In the genomic region with DNA sequence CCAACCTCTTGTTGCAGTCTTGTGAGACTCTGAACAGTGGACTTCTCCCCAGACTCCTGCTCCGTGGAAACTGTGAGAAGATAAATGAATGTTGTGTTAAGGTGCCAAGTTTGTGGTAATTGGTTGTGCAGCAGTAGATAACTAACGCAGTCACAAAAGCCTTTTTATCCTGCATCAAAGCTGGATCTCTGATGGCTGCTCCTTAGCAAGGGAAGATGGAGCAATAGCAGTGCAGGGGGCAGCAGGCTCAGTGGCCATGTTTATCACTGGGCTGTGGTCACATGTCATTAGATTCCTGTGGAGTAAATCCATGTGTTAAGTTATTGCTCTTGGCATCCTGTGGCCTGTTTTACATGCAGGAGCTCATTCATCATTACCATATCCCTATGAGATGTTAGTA, we compare ENCODE assay signal across 18 cellular contexts. TPM values are rescaled to one million over a fixed set of nuclear protein-coding genes. Genes with fewer than 3 reads are reported as not detected.
DNase-seq lines count a peak whose midpoint lies in the region; ATAC-seq and TF ChIP-seq lines count a peak whose summit lies in the region.
"Had no signal": no experiment of that assay in that cellular context is flagged by ENCODE, and none has a peak within 500 bp of the region (broad histone marks: within the 10 kb centered on the region; RNA-seq: fewer than 3 reads in every experiment).

No MANE protein-coding gene starts in this region.

- no peak overlapping the region for H2BK15ac ChIP-seq in IMR-90 (ENCODE audit: low read depth, low read length)

- peaks cover 6% of the 10 kb centered on the region for H3K9me1 ChIP-seq in IMR-90 (ENCODE audit: insufficient read depth, low read length)

- in situ Hi-C loops in IMR-90 (cut with MboI; ENCODE audit: low sequenced_read_pairs): no loop called here

- H3K27ac Mint-ChIP-seq in CD4-positive, CD25-positive, alpha-beta regulatory T cell: peak overlapping the region in 2 of 3 donors; percentile 65 to 72
- H3K27ac Mint-ChIP-seq in central memory CD8-positive, alpha-beta T cell (ENCODE audit: low read depth): peak overlapping the region; percentile 67
- H3K27ac Mint-ChIP-seq in HFFc6: no peak overlapping the region

- H3K79me1 ChIP-seq in IMR-90 (ENCODE audit: low read depth in 1 of 2, low read length in 2 of 2): peaks cover 15 to 44% of the 10 kb centered on the region in 2 experiments

- H3K27me3 ChIP-seq in CD4-positive, CD25-positive, alpha-beta regulatory T cell (ENCODE audit: control insufficient read depth, insufficient read depth, low read length): no peaks in the 10 kb centered on the region
- H3K27me3 ChIP-seq in IMR-90 (ENCODE audit: control insufficient read depth, insufficient read depth, low read length): no peaks in the 10 kb centered on the region
- no peaks in the 10 kb centered on the region for H3K27me3 ChIP-seq in lower lobe of right lung (ENCODE audit: low read depth)
- H3K27me3 ChIP-seq in suprapubic skin: no peaks in the 10 kb centered on the region
- H3K27me3 ChIP-seq: colonic mucosa, testis had no signal

- H2BK20ac ChIP-seq in IMR-90 (ENCODE audit: low read depth, low read length): no peak overlapping the region

- POLR2A ChIA-PET in IMR-90 (lab: Charles Lee; ENCODE audit: unreplicated experiment): no interaction called here

- no peaks in the 10 kb centered on the region for H4K20me1 ChIP-seq in IMR-90 (ENCODE audit: insufficient read depth, low read length)

- H3K9ac ChIP-seq in IMR-90 (ENCODE audit: low read depth, low read length): no peak overlapping the region

- no peak overlapping the region for H4K8ac ChIP-seq in IMR-90 (ENCODE audit: low read depth in 2 of 2, low read length in 2 of 2)

- TF ChIP-seq CTCF in IMR-90 (conservative IDR thresholded peaks at IDR 0.05; ENCODE audit: low read depth, low read length): no peak
- no peak for TF ChIP-seq CTCF in lower lobe of right lung (IDR thresholded peaks at IDR 0.05)
- no peak for TF ChIP-seq CTCF in suprapubic skin (IDR thresholded peaks at IDR 0.05)
- no peak for TF ChIP-seq CTCF in HFFc6 (IDR thresholded peaks at IDR 0.05)

- dilution Hi-C loops in IMR-90 (cut with HindIII; ENCODE audit: low sequenced_read_pairs, unreplicated experiment): no loop called here

- H3K9me3 Mint-ChIP-seq in CD4-positive, CD25-positive, alpha-beta regulatory T cell: no peaks in the 10 kb centered on the region
- H3K9me3 Mint-ChIP-seq in central memory CD8-positive, alpha-beta T cell: no peaks in the 10 kb centered on the region
- no peaks in the 10 kb centered on the region for H3K9me3 Mint-ChIP-seq in HFFc6

- H3K4me1 ChIP-seq in CD4-positive, CD25-positive, alpha-beta regulatory T cell (ENCODE audit: control insufficient read depth, insufficient read depth, low read length, poor library complexity, severe bottlenecking): peaks cover 46% of the 10 kb centered on the region
- peaks cover 5% of the 10 kb centered on the region for H3K4me1 ChIP-seq in IMR-90 (ENCODE audit: control insufficient read depth, insufficient read depth, low read length)
- peaks cover 85% of the 10 kb centered on the region for H3K4me1 ChIP-seq in lower lobe of right lung
- peaks cover 60% of the 10 kb centered on the region for H3K4me1 ChIP-seq in suprapubic skin
- H3K4me1 ChIP-seq: colonic mucosa had no signal

- H3K14ac ChIP-seq in IMR-90 (replicated peaks; ENCODE audit: low read depth, low read length): no peak overlapping the region

- no peak overlapping the region for H2BK120ac ChIP-seq in IMR-90 (ENCODE audit: low read depth, low read length)

- TF ChIP-seq POLR2A in IMR-90 (IDR thresholded peaks at IDR 0.05; ENCODE audit: low read depth, low read length) (no peak), suprapubic skin (IDR thresholded peaks at IDR 0.05) (no peak)

- H3K4me2 ChIP-seq in IMR-90 (ENCODE audit: low read depth, low read length): no peak overlapping the region

- H3K36me3 Mint-ChIP-seq in CD4-positive, CD25-positive, alpha-beta regulatory T cell: peaks cover 35% of the 10 kb centered on the region
- H3K36me3 Mint-ChIP-seq in central memory CD8-positive, alpha-beta T cell (ENCODE audit: insufficient read depth): peaks cover 11% of the 10 kb centered on the region
- peaks cover 10% of the 10 kb centered on the region for H3K36me3 Mint-ChIP-seq in HFFc6 (ENCODE audit: low read depth)

- no peaks in the 10 kb centered on the region for H3K9me3 ChIP-seq in CD4-positive, CD25-positive, alpha-beta regulatory T cell (ENCODE audit: control insufficient read depth in 2 of 2, low read length in 2 of 2)
- H3K9me3 ChIP-seq in IMR-90 (ENCODE audit: control insufficient read depth, insufficient read depth, low read length) (no peaks in the 10 kb centered on the region), lower lobe of right lung (no peaks in the 10 kb centered on the region), suprapubic skin (no peaks in the 10 kb centered on the region)
- H3K9me3 ChIP-seq: colonic mucosa, left ventricle myocardium inferior, testis had no signal

- H3K27me3 Mint-ChIP-seq in CD4-positive, CD25-positive, alpha-beta regulatory T cell: no peaks in the 10 kb centered on the region
- no peaks in the 10 kb centered on the region for H3K27me3 Mint-ChIP-seq in central memory CD8-positive, alpha-beta T cell
- H3K27me3 Mint-ChIP-seq in HFFc6 (ENCODE audit: insufficient read depth): no peaks in the 10 kb centered on the region

- H3K4me3 Mint-ChIP-seq in CD4-positive, CD25-positive, alpha-beta regulatory T cell: peak overlapping the region in 2 of 4 donors; percentile 18 to 19
- no peak overlapping the region for H3K4me3 Mint-ChIP-seq in central memory CD8-positive, alpha-beta T cell
- H3K4me3 Mint-ChIP-seq in HFFc6: no peak overlapping the region

- peaks cover 39 to 86% (median 70%) of the 10 kb centered on the region in 4 donors for H3K4me1 Mint-ChIP-seq in CD4-positive, CD25-positive, alpha-beta regulatory T cell
- H3K4me1 Mint-ChIP-seq in central memory CD8-positive, alpha-beta T cell: peaks cover 77% of the 10 kb centered on the region
- H3K4me1 Mint-ChIP-seq in HFFc6 (ENCODE audit: low read depth): peaks cover 28% of the 10 kb centered on the region

- TF ChIP-seq EP300 in suprapubic skin (IDR thresholded peaks at IDR 0.05): no peak

- H3K56ac ChIP-seq in IMR-90 (ENCODE audit: extremely low read depth, insufficient read depth, low read length): no peak overlapping the region

- no peak overlapping the region for H3K27ac ChIP-seq in CD4-positive, CD25-positive, alpha-beta regulatory T cell (ENCODE audit: insufficient read depth, low read length, poor library complexity, severe bottlenecking)
- no peak overlapping the region for H3K27ac ChIP-seq in IMR-90 (ENCODE audit: insufficient read depth, low read length)
- H3K27ac ChIP-seq in lower lobe of right lung: peak overlapping the region; percentile 44
- H3K27ac ChIP-seq in suprapubic skin: no peak overlapping the region
- H3K27ac ChIP-seq: colonic mucosa, left ventricle myocardium inferior, testis had no signal

- CTCF ChIA-PET in IMR-90 (lab: Yijun Ruan, JAX): no interaction called here

- H3K18ac ChIP-seq in IMR-90 (ENCODE audit: low read depth, low read length): no peak overlapping the region

- 80% methylated on average over 1 of the region's 2 CpGs; no CpG with 5 or more reads in 1 of the 2 experiments for WGBS in IMR-90 (ENCODE audit: extremely low coverage in 2 of 2, insufficient read length in 1 of 2), 2 experiments
- 33% methylated on average over 1 of the region's 2 CpGs for WGBS in suprapubic skin

- intact Hi-C loops in IMR-90 (cut with micrococcal nuclease): no loop called here
- intact Hi-C loops in lower lobe of right lung (cut with DNase I): no loop called here

- H3K4me3 ChIP-seq in CD4-positive, CD25-positive, alpha-beta regulatory T cell (ENCODE audit: low read depth, low read length): no peak overlapping the region
- H3K4me3 ChIP-seq in IMR-90 (ENCODE audit: insufficient read depth, low read depth, low read length): no peak overlapping the region
- no peak overlapping the region for H3K4me3 ChIP-seq in lower lobe of right lung
- no peak overlapping the region for H3K4me3 ChIP-seq in suprapubic skin
- H3K4me3 ChIP-seq: colonic mucosa, left ventricle myocardium inferior, testis had no signal

- no peak overlapping the region for H2AK5ac ChIP-seq in IMR-90 (ENCODE audit: low read depth, low read length)

- no peak for ATAC-seq in CD4-positive, CD25-positive, alpha-beta regulatory T cell (ENCODE audit: low read depth in 2 of 2)
- no peak for ATAC-seq in IMR-90 (ENCODE audit: low read depth)
- ATAC-seq in central memory CD8-positive, alpha-beta T cell (replicated peaks; ENCODE audit: extremely low read depth, poor library complexity, severe bottlenecking): no peak
- ATAC-seq in lower lobe of right lung: no peak

- no peak overlapping the region for H4K5ac ChIP-seq in IMR-90 (ENCODE audit: low read depth, low read length)

- peaks cover 17% of the 10 kb centered on the region for H3K36me3 ChIP-seq in CD4-positive, CD25-positive, alpha-beta regulatory T cell (ENCODE audit: control insufficient read depth, insufficient read depth, low read length)
- H3K36me3 ChIP-seq in IMR-90 (ENCODE audit: control insufficient read depth, insufficient read depth, low read length) (no peaks in the 10 kb centered on the region), lower lobe of right lung (no peaks in the 10 kb centered on the region), suprapubic skin (no peaks in the 10 kb centered on the region)
- H3K36me3 ChIP-seq: colonic mucosa, left ventricle myocardium inferior had no signal

- H3K4ac ChIP-seq in IMR-90 (ENCODE audit: low read depth, low read length): no peak overlapping the region

- DNase-seq in CD4-positive, CD25-positive, alpha-beta regulatory T cell: no peak
- DNase-seq in IMR-90 (peak; percentile 44), lower lobe of right lung (no peak), midbrain (lab: John Stamatoyannopoulos, UW) (no peak), suprapubic skin (ENCODE audit: low spot score in 2 of 2) (no peak), DMS 273 treated with DMSO at 0.1 percent for 48 hours (lab: John Stamatoyannopoulos, UW) (no peak), HFFc6 (no peak)
- DNase-seq in central memory CD8-positive, alpha-beta T cell (ENCODE audit: low spot score in 2 of 2): no peak
- DNase-seq: activated CD4-positive, alpha-beta T cell treated with anti-CD3 and anti-CD28 coated beads, Interleukin-2, amount 50 U/mL, for 48 hours; activated naive CD4-positive, alpha-beta T cell treated with Interleukin-2 at 50 U/mL for 16 hours; activated T-cell treated with anti-CD3 and anti-CD28 coated beads, Interleukin-2, amount 50 U/mL, for 1 hour; aorta; colonic mucosa; GOT3; left ventricle myocardium inferior; NCI-H524 treated with DMSO at 0.1 percent for 48 hours; occipital lobe; testis had no signal

- H2BK5ac ChIP-seq in IMR-90 (ENCODE audit: low read depth, low read length, poor library complexity, severe bottlenecking): no peak overlapping the region

- no peak overlapping the region for H2AK9ac ChIP-seq in IMR-90 (replicated peaks; ENCODE audit: low read depth, low read length, poor library complexity)

- H3K23ac ChIP-seq in IMR-90 (ENCODE audit: low read depth, low read length): no peak overlapping the region; the same call in 1 of the 2 replicates

- no peak for TF ChIP-seq RAD21 in IMR-90 (IDR thresholded peaks at IDR 0.05; ENCODE audit: low read length)

- H2AFZ ChIP-seq in IMR-90 (replicated peaks; ENCODE audit: low read length, poor library complexity): no peak overlapping the region

- no TSS peak for BruUV-seq in IMR-90 (replicated peaks; lab: Mats Ljungman, UMichigan)

- H4K91ac ChIP-seq in IMR-90 (ENCODE audit: insufficient read depth, low read depth, low read length): no peak overlapping the region

RNA-seq across cellular contexts. Expression of a gene that starts 13.5 kb away (rescaled TPM):
- total RNA-seq in CD4-positive, CD25-positive, alpha-beta regulatory T cell: 77.3 TPM
- 100 to 1,000 TPM; 141 to 231 (median 171) TPM for polyA plus RNA-seq in CD4-positive, CD25-positive, alpha-beta regulatory T cell
- 3.4 and 3.9 TPM in 2 replicates for total RNA-seq in IMR-90 (2012; rRNA removed)
- 31.4 and 33.7 TPM in 2 replicates for polyA plus RNA-seq in IMR-90 (2012; rRNA removed)
- 30.2 and 33.4 TPM in 2 replicates for polyA plus RNA-seq in IMR-90 (2012; cell fraction: cytosol; rRNA removed)
- 16.1 and 21.9 TPM in 2 replicates for polyA plus RNA-seq in IMR-90 (2012; cell fraction: nucleus; rRNA removed; ENCODE audit: low replicate concordance)
- total RNA-seq in lower lobe of right lung: 49.9 TPM
- 10 to 100 TPM in 2 of 4 donors, 1 to 10 TPM in 2; 7.5 to 14.7 (median 10.9) TPM for total RNA-seq in suprapubic skin
- 10 to 100 TPM; 10.1 to 17.7 (median 15.7) TPM for total RNA-seq in HFFc6 (2021; fragmentation: NEBNext Ultra II Directional; extraction: Animal tissue kit (Norgen Biotek cat#: 25700))
